In the genomic region with DNA sequence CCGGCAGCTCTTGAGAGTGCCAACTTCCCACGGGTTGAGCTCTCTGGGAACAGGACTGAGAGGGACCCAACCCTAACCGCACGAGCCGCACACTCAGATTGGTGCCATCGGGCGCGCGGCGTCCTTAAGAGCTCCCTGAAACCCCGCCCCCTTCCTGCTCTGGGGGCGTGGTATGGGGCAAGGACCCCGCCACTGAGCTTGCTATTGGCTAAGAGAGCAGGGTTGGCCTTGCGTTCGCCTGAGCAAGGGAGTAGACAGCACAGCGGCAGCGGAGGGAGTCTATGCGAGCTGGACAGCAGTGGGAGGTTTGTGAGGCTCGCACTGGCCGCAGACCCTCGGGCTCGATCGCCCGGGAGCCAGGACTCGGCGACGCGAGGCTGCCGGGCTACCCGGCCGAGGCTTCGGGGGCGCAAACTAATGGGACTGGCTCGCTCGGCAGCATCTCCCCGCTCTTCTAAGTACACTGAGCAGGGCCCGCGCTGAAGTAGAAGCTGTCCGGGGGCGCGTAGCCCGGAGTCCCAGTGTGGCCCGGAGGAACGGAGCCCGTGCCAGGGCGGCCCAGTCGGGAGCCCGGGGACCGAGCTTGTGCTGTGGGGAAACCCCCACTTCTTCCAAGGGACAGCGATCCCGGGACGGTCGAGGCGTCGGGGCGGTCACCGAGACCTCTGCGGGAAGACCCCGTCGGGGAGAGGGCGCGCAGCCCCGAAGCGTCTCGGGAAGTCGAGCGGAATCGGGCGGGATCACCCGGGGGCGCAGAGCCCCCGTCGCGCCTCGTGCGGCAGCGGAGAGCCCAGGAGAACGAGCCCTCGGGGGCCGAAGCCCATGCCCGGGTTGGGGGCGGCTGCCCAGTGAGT, we compare ENCODE assay signal across 8 cellular contexts. TPM values are rescaled to one million over a fixed set of nuclear protein-coding genes. Genes with fewer than 3 reads are reported as not detected.
DNase-seq lines count a peak whose midpoint lies in the region; ATAC-seq and TF ChIP-seq lines count a peak whose summit lies in the region.

Gene EFNB1 (plus strand): TSS at position 282 of the 854 bp plus-strand sequence. CDS start 756 bp downstream, outside the sequence.

- DNase-seq in DMS114 treated with DMSO at 0.1 percent for 48 hours (lab: John Stamatoyannopoulos, UW; ENCODE audit: unreplicated experiment) (peak; percentile 80), PC-9 (peak; percentile 89 to 93)
- peak; percentile 86 to 87 for DNase-seq in activated T-cell treated with anti-CD3 and anti-CD28 coated beads, Interleukin-2, amount 50 U/mL, for 48 hours
- peak; percentile 55 for DNase-seq in stimulated activated CD8-positive, alpha-beta memory T cell treated with anti-CD3 and anti-CD28 coated beads, Interleukin-7, amount 100 ng/mL, for 24 hours (ENCODE audit: low read depth)

- no peaks in the 10 kb centered on the region for H3F3A ChIP-seq in PC-9 (ENCODE audit: insufficient read depth, low read depth)

- H3K27ac ChIP-seq in PC-9 (no peak within 1 kb of the TSS), muscle layer of duodenum (ENCODE audit: low read length) (no peak within 1 kb of the TSS)

- H3K4me3 ChIP-seq in PC-9 (peak within 1 kb of the TSS; percentile 86), muscle layer of duodenum (ENCODE audit: low read depth in 1 of 2, low read length in 2 of 2) (peak within 1 kb of the TSS; percentile 60 to 78)

- POLR2A ChIA-PET in PC-9 (lab: Charles Lee; ENCODE audit: unreplicated experiment), result interaction anchor here (0.5 to 1.4 kb wide), 16 partner anchors 66 to 632 kb away, joined by 3 to 13 read pairs (median 5); no protein-coding TSS in a partner anchor

- H3K27me3 ChIP-seq in PC-9 (ENCODE audit: insufficient read depth, low read depth), result no peaks in the 10 kb centered on the region
- H3K27me3 ChIP-seq in muscle layer of duodenum (ENCODE audit: low read depth, low read length), result no peaks in the 10 kb centered on the region

- H3K4me3 Mint-ChIP-seq in IgD-negative memory B cell, result peak within 1 kb of the TSS; percentile 87 to 97 (median 92)

- no TSS peak for BruUV-seq in PC-9 (replicated peaks; lab: Mats Ljungman, UMichigan)

- H3K27me3 Mint-ChIP-seq in IgD-negative memory B cell, result peaks cover 7% of the 10 kb centered on the region

- H3K9me2 ChIP-seq in PC-9 (ENCODE audit: insufficient read depth), result no peaks in the 10 kb centered on the region

- ATAC-seq in GM21528 (IDR thresholded peaks at IDR 0.05; ENCODE audit: low FRiP score, unreplicated experiment) (peak; percentile 96), esophagus mucosa (peak; percentile 92)

- intact Hi-C loops in PC-9 (cut with micrococcal nuclease; ENCODE audit: unreplicated experiment), result loop anchor here (1.0 to 5.0 kb wide), 9 partner anchors 66 to 393 kb away; no protein-coding TSS in a partner anchor

- peak within 1 kb of the TSS; percentile 84 for H2AFZ ChIP-seq in PC-9

- peaks cover 0 to 13% (median 13%) of the 10 kb centered on the region in 3 donors for H3K4me1 Mint-ChIP-seq in IgD-negative memory B cell

- CTCF ChIA-PET in PC-9 (lab: Charles Lee), result interaction anchor here (0.6 to 2.4 kb wide), 12 partner anchors 40 to 1304 kb away, joined by 3 to 14 read pairs (median 5); partner anchors contain the start of gene IGBP1

- H4K20me1 ChIP-seq in PC-9 (ENCODE audit: insufficient read depth), result no peaks in the 10 kb centered on the region; the same call in 1 of the 2 replicates

- H3K9me3 ChIP-seq in PC-9 (ENCODE audit: insufficient read depth, low read depth), result no peaks in the 10 kb centered on the region
- H3K9me3 ChIP-seq in muscle layer of duodenum (ENCODE audit: control insufficient read depth in 1 of 2, low read length in 2 of 2), result no peaks in the 10 kb centered on the region

- H3K4me1 ChIP-seq in PC-9 (replicated peaks; ENCODE audit: insufficient read depth), result peaks cover 13% of the 10 kb centered on the region
- H3K4me1 ChIP-seq in muscle layer of duodenum (ENCODE audit: control insufficient read depth in 1 of 2, insufficient read depth in 2 of 2, low read length in 2 of 2), result peaks cover 0 to 8% of the 10 kb centered on the region in 2 donors

- TF ChIP-seq CTCF in PC-9 (conservative IDR thresholded peaks at IDR 0.05), result no peak

- H3K36me3 Mint-ChIP-seq in IgD-negative memory B cell, result no peaks in the 10 kb centered on the region

- H3K79me2 ChIP-seq in PC-9 (ENCODE audit: low read depth), result peaks cover 41% of the 10 kb centered on the region

- H3K9me3 Mint-ChIP-seq in IgD-negative memory B cell, result no peaks in the 10 kb centered on the region

- peak within 1 kb of the TSS; percentile 86 for H3K4me2 ChIP-seq in PC-9

- peak within 1 kb of the TSS; percentile 50 to 91 (median 82) for H3K27ac Mint-ChIP-seq in IgD-negative memory B cell

- H3K36me3 ChIP-seq in PC-9 (ENCODE audit: low read depth) (no peaks in the 10 kb centered on the region), muscle layer of duodenum (ENCODE audit: control insufficient read depth in 1 of 2, insufficient read depth in 2 of 2, low read length in 2 of 2) (no peaks in the 10 kb centered on the region)

RNA-seq across cellular contexts. Expression of gene EFNB1, which starts in this region (rescaled TPM):
- 1.8 TPM for polyA plus RNA-seq in IgD-negative memory B cell
- 31.1 and 35.2 TPM in 2 replicates for total RNA-seq in PC-9 (2021)
- total RNA-seq in esophagus mucosa, result 35.3 TPM
